Comparison of ENCODE assay signal across 12 cellular contexts in genomic region chr13:110850006-110850405, GRCh38.
DNase-seq lines count a peak whose midpoint lies in the region; ATAC-seq and TF ChIP-seq lines count a peak whose summit lies in the region.
"Had no signal": no experiment of that assay in that cellular context is flagged by ENCODE, and none has a peak within 500 bp of the region (broad histone marks: within the 10 kb centered on the region; RNA-seq: fewer than 3 reads in every experiment).

No MANE protein-coding gene starts in this region.

- TF ChIP-seq CTCF in GM23338 (conservative IDR thresholded peaks at IDR 0.05; ENCODE audit: low read depth in 2 of 2), result no peak
- no peak for TF ChIP-seq CTCF in neural progenitor cell (IDR thresholded peaks at IDR 0.05)

- H3K4me3 ChIP-seq in GM23338, result no peak overlapping the region
- H3K4me3 ChIP-seq in neural progenitor cell, result no peak overlapping the region
- H3K4me3 ChIP-seq: GM23248 had no signal

- H3K4me1 Mint-ChIP-seq in GM23338 (peaks cover 22% of the 10 kb centered on the region), neural progenitor cell (peaks cover 11% of the 10 kb centered on the region)
- H3K4me1 Mint-ChIP-seq: CD4-positive, CD25-positive, alpha-beta regulatory T cell; CD8-positive, alpha-beta memory T cell had no signal

- H4K20me1 ChIP-seq in GM23338 (replicated peaks; ENCODE audit: insufficient read depth) (no peaks in the 10 kb centered on the region; the same call in 1 of the 2 replicates), neural progenitor cell (ENCODE audit: low read depth) (no peaks in the 10 kb centered on the region)

- no peak overlapping the region for H3K9ac ChIP-seq in neural progenitor cell
- H3K9ac ChIP-seq: GM23248 had no signal

- H3F3A ChIP-seq in GM23338 (replicated peaks; ENCODE audit: low read depth) (no peaks in the 10 kb centered on the region), neural progenitor cell (ENCODE audit: low read depth) (peaks cover 14% of the 10 kb centered on the region)

- peaks cover 5% of the 10 kb centered on the region for H3K27me3 Mint-ChIP-seq in GM23338 (ENCODE audit: insufficient read depth, low read depth, poor library complexity)
- H3K27me3 Mint-ChIP-seq in neural progenitor cell (ENCODE audit: insufficient read depth, low read depth), result no peaks in the 10 kb centered on the region

- H3K4me1 ChIP-seq in GM23338 (ENCODE audit: insufficient read depth), result peaks cover 21% of the 10 kb centered on the region
- H3K4me1 ChIP-seq in neural progenitor cell, result peaks cover 15% of the 10 kb centered on the region
- H3K4me1 ChIP-seq: BE2C, Caco-2 had no signal

- H3K27ac ChIP-seq in GM23338 (ENCODE audit: low read depth) (no peak overlapping the region), neural progenitor cell (no peak overlapping the region)
- H3K27ac ChIP-seq: GM23248 had no signal

- no peaks in the 10 kb centered on the region for H3K27me3 ChIP-seq in GM23338 (ENCODE audit: insufficient read depth)
- H3K27me3 ChIP-seq in neural progenitor cell, result no peaks in the 10 kb centered on the region

- H3K4me3 Mint-ChIP-seq in GM23338 (no peak overlapping the region), neural progenitor cell (no peak overlapping the region)
- H3K4me3 Mint-ChIP-seq: CD4-positive, CD25-positive, alpha-beta regulatory T cell; CD8-positive, alpha-beta memory T cell had no signal

- H3K27ac Mint-ChIP-seq in GM23338 (no peak overlapping the region), neural progenitor cell (no peak overlapping the region)
- H3K27ac Mint-ChIP-seq: CD4-positive, CD25-positive, alpha-beta regulatory T cell; CD8-positive, alpha-beta memory T cell had no signal

- DNase-seq in GM23338 (ENCODE audit: low spot score), result no peak
- DNase-seq in foreskin melanocyte, result peak; percentile 77
- no peak for DNase-seq in neural progenitor cell (ENCODE audit: low spot score)
- DNase-seq in T1000 (lab: John Stamatoyannopoulos, UW), result no peak
- DNase-seq in AG08395 (ENCODE audit: low spot score), result no peak
- no peak for DNase-seq in dermis blood vessel endothelial cell
- DNase-seq: BE2C; C1 segment of cervical spinal cord; Caco-2; CD4-positive, CD25-positive, alpha-beta regulatory T cell; CD8-positive, alpha-beta memory T cell; GM23248 had no signal

- no peaks in the 10 kb centered on the region for H3K9me2 ChIP-seq in GM23338 (ENCODE audit: insufficient read depth)

- H3K4me2 ChIP-seq in GM23338 (no peak overlapping the region), neural progenitor cell (peak overlapping the region; percentile 22)

- H3K36me3 Mint-ChIP-seq in GM23338 (ENCODE audit: low read depth) (no peaks in the 10 kb centered on the region), neural progenitor cell (no peaks in the 10 kb centered on the region)
- H3K36me3 Mint-ChIP-seq: CD4-positive, CD25-positive, alpha-beta regulatory T cell; CD8-positive, alpha-beta memory T cell had no signal

- H3K9me3 Mint-ChIP-seq in GM23338, result no peaks in the 10 kb centered on the region
- H3K9me3 Mint-ChIP-seq in neural progenitor cell, result peaks cover 6% of the 10 kb centered on the region
- H3K9me3 Mint-ChIP-seq: CD8-positive, alpha-beta memory T cell had no signal

- H2AFZ ChIP-seq in GM23338, result peak overlapping the region; percentile 88
- no peak overlapping the region for H2AFZ ChIP-seq in neural progenitor cell (replicated peaks)
- H2AFZ ChIP-seq: GM23248 had no signal

- H3K36me3 ChIP-seq in GM23338 (ENCODE audit: insufficient read depth) (no peaks in the 10 kb centered on the region), neural progenitor cell (no peaks in the 10 kb centered on the region)
- H3K36me3 ChIP-seq: BE2C had no signal

- no peaks in the 10 kb centered on the region for H3K79me2 ChIP-seq in GM23338 (replicated peaks; ENCODE audit: insufficient read depth)
- H3K79me2 ChIP-seq in neural progenitor cell (ENCODE audit: low read depth), result no peaks in the 10 kb centered on the region

- no peak for ATAC-seq in GM23338

- no peaks in the 10 kb centered on the region for H3K9me3 ChIP-seq in neural progenitor cell (ENCODE audit: low read depth)
- H3K9me3 ChIP-seq: BE2C, Caco-2 had no signal

TF ChIP-seq in GM23338, 12 proteins besides CTCF, POLR2A, EP300 and RAD21:
- TF ChIP-seq ZNF462 (CRISPR knock-in tag; IDR thresholded peaks at IDR 0.05), result no peak
- TF ChIP-seq POLR2AphosphoS5 (IDR thresholded peaks at IDR 0.05; ENCODE audit: low read depth), result no peak
- TF ChIP-seq EZH2phosphoT487 (IDR thresholded peaks at IDR 0.05; ENCODE audit: unreplicated experiment), result no peak
- TF ChIP-seq STAT1 (IDR thresholded peaks at IDR 0.05; ENCODE audit: unreplicated experiment), result no peak
